1 cellular context compared by ENCODE assay signal in the genomic region with DNA sequence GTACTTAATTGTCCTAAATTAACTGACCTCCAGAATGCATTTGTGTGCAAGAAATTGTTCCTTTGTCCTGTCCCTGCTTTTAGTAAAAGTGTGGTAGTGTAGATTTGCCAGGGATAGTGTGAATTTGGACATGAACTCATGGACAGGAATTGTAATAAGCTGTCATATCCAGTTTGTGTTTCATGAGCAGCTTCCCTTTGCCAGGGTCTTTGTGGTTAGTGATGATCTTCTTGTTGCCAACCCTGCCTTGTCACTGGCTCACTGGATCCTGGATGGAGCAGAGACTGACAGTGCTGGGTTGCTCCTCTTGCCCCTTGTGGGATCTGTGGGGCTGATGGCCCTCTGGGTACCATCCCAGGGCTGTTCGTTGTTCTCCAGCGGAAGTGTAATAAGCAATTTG.
TF ChIP-seq lines count a peak whose summit lies in the region.

No MANE protein-coding gene starts in this region.

TF ChIP-seq in H1, 55 proteins besides CTCF, POLR2A, EP300 and RAD21:
- TF ChIP-seq SUZ12 (IDR thresholded peaks at IDR 0.05; ENCODE audit: low read length) (no peak), TAF7 (optimal IDR thresholded peaks at IDR 0.05; ENCODE audit: borderline replicate concordance, low read depth, low read length) (no peak), SP2 (IDR thresholded peaks at IDR 0.05; ENCODE audit: low read length) (no peak), SP4 (IDR thresholded peaks at IDR 0.05; ENCODE audit: low read length) (no peak), EZH2 (IDR thresholded peaks at IDR 0.05; ENCODE audit: low read depth, low read length, severe bottlenecking) (no peak), BACH1 (IDR thresholded peaks at IDR 0.05; ENCODE audit: low read length) (no peak), HDAC2 (IDR thresholded peaks at IDR 0.05; ENCODE audit: borderline replicate concordance in 1 of 2, low read depth in 2 of 2, low read length in 2 of 2) (no peak), YY1 (IDR thresholded peaks at IDR 0.05; ENCODE audit: low read depth, low read length) (no peak), RFX5 (IDR thresholded peaks at IDR 0.05; ENCODE audit: borderline replicate concordance, low read depth, low read length) (no peak), CHD2 (IDR thresholded peaks at IDR 0.05; ENCODE audit: low read length) (no peak), KDM5A (IDR thresholded peaks at IDR 0.05; ENCODE audit: low read length) (no peak), BRCA1 (IDR thresholded peaks at IDR 0.05; ENCODE audit: low read depth, low read length) (no peak), CEBPB (IDR thresholded peaks at IDR 0.05; ENCODE audit: low read depth, low read length) (no peak)
- TF ChIP-seq, protein P1, sequence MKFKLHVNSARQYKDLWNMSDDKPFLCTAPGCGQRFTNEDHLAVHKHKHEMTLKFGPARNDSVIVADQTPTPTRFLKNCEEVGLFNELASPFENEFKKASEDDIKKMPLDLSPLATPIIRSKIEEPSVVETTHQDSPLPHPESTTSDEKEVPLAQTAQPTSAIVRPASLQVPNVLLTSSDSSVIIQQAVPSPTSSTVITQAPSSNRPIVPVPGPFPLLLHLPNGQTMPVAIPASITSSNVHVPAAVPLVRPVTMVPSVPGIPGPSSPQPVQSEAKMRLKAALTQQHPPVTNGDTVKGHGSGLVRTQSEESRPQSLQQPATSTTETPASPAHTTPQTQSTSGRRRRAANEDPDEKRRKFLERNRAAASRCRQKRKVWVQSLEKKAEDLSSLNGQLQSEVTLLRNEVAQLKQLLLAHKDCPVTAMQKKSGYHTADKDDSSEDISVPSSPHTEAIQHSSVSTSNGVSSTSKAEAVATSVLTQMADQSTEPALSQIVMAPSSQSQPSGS (IDR thresholded peaks at IDR 0.05; ENCODE audit: low read length): no peak
TF ChIP-seq in H1: peak in this region for 0.
